ENCODE assay signal across 8 cellular contexts in the genomic region with DNA sequence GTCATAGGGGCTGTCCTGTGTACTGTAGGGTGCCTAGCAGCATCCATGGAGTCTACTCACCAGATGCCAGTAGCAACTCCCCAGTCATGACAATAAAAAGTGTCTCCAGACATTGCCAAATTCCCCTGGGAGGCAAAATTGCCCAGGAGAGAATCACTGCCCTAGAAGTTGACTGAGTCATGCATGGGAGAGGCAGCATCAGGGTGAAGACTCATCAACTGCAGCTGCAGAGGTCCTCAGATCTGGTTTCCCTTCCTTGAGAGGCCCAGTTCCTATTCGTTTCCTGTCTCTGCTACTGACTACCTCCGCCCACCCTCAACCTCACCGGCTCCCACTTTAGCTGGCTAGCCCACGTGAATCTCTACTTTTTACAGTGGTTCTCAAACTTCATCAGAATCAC.
DNase-seq lines count a peak whose midpoint lies in the region; ATAC-seq lines count a peak whose summit lies in the region.

No MANE protein-coding gene starts in this region.

- peak; percentile 55 for DNase-seq in AG08396 (ENCODE audit: low spot score)
- DNase-seq in SJSA1 (ENCODE audit: low read depth in 1 of 2, low spot score in 2 of 2) = peak in 1 of 2 experiments; percentile 7
- peak; percentile 85 for DNase-seq in iris pigment epithelial cell (ENCODE audit: low read depth)
- no peak for DNase-seq in NCI-H2081 (lab: John Stamatoyannopoulos, UW)
- no peak for DNase-seq in Right ventricle myocardium superior

- 0 out of 2 replicates have a peak overlapping the region, but pooled peaks have one; percentile 16 for H3K27ac ChIP-seq in SJSA1

- intact Hi-C loops in Right ventricle myocardium superior (cut with DNase I) = no loop called here

- no peaks in the 10 kb centered on the region for H3K36me3 ChIP-seq in SJSA1

- no peaks in the 10 kb centered on the region for H3K27me3 ChIP-seq in SJSA1 (replicated peaks)

- H3K9me3 ChIP-seq in SJSA1 (replicated peaks) = no peaks in the 10 kb centered on the region

- ATAC-seq in GM19463 (IDR thresholded peaks at IDR 0.05; ENCODE audit: unreplicated experiment) (peak; percentile 76), GM21723 (IDR thresholded peaks at IDR 0.05; ENCODE audit: unreplicated experiment) (no peak), Right ventricle myocardium superior (ENCODE audit: poor library complexity) (no peak), HG02588 (IDR thresholded peaks at IDR 0.05; ENCODE audit: unreplicated experiment) (no peak)

- no peak overlapping the region for H3K4me3 ChIP-seq in SJSA1

- peaks cover 11% of the 10 kb centered on the region for H3K4me1 ChIP-seq in SJSA1 (replicated peaks)

Comparison
In these comparisons a context has a peak if more than half of its experiments do, and no peak if none do; other contexts are left out.
1. DNase-seq: peak in AG08396 (single experiment) and iris pigment epithelial cell (single experiment); none in NCI-H2081 (0 of 2) and Right ventricle myocardium superior (single experiment).